24 cellular contexts compared by ENCODE assay signal in the genomic region with DNA sequence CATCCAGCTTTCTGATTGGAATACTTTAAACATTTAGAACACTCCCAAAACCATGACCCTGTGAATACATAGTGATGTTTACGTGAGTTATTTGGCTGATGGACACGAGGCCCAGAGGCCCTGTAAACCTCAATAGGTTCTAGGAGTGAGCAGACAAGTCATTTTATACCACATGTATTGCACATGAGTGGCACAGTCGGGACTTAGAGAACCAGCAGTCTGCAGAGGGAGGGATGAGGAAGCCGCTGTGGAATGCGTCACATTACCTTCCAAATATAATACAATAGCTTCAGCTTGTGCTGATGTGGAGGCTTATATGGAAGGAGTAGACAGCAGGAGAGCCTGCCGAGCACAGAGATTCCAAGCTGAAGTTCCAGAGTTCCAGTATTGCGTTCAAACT.
A peak's percentile ranks its signal among the peaks of the same experiment; 100 is the strongest.
DNase-seq lines count a peak whose midpoint lies in the region; ATAC-seq and TF ChIP-seq lines count a peak whose summit lies in the region.
"Had no signal": no experiment of that assay in that cellular context is flagged by ENCODE, and none has a peak within 500 bp of the region (broad histone marks: within the 10 kb centered on the region; RNA-seq: fewer than 3 reads in every experiment).

No MANE protein-coding gene starts in this region.

- H3K9me3 ChIP-seq in smooth muscle cell (replicated peaks; ENCODE audit: low read depth): no peaks in the 10 kb centered on the region
- H3K9me3 ChIP-seq: ascending aorta, thyroid gland had no signal

- H3K4me1 Mint-ChIP-seq in T-cell: no peaks in the 10 kb centered on the region
- H3K4me1 Mint-ChIP-seq: stimulated activated effector memory CD8-positive, alpha-beta T cell treated with anti-CD3 and anti-CD28 coated beads, Interleukin-12 subunit alpha, Interleukin-12 subunit beta, amount 100 ng/mL, for 72 hours had no signal

- no peaks in the 10 kb centered on the region for H4K20me1 ChIP-seq in smooth muscle cell (ENCODE audit: low read depth)

- H3K9me3 Mint-ChIP-seq in T-cell: peaks cover 0 to 8% (median 0%) of the 10 kb centered on the region in 3 donors
- H3K9me3 Mint-ChIP-seq: T-helper 1 cell treated with Interleukin-12 subunit alpha and Interleukin-12 subunit beta and Interleukin-4 antibody, amounts not matched to agents 30 μg/mL and 1 μg/mL, for 36 hours had no signal

- H3K9ac ChIP-seq in smooth muscle cell (ENCODE audit: low read depth): no peak overlapping the region

- no peak overlapping the region for H3K4me2 ChIP-seq in smooth muscle cell
- H3K4me2 ChIP-seq: PC-9 had no signal

- H3K27ac Mint-ChIP-seq in T-cell: no peak overlapping the region
- H3K27ac Mint-ChIP-seq: stimulated activated effector memory CD8-positive, alpha-beta T cell treated with anti-CD3 and anti-CD28 coated beads, Interleukin-12 subunit alpha, Interleukin-12 subunit beta, amount 100 ng/mL, for 72 hours; T-helper 1 cell treated with Interleukin-12 subunit alpha and Interleukin-12 subunit beta and Interleukin-4 antibody, amounts not matched to agents 30 μg/mL and 1 μg/mL, for 36 hours had no signal

- POLR2A ChIA-PET in T-cell (lab: Charles Lee): no interaction called here

- no peaks in the 10 kb centered on the region for H3K36me3 ChIP-seq in smooth muscle cell (ENCODE audit: low read depth)
- H3K36me3 ChIP-seq: ascending aorta, thyroid gland had no signal

- no peaks in the 10 kb centered on the region for H3K79me2 ChIP-seq in smooth muscle cell (ENCODE audit: low read depth)

- peak; percentile 31 for DNase-seq in GM04503 (ENCODE audit: low read depth)
- DNase-seq in RPMI7951 (ENCODE audit: low read depth): peak; percentile 48
- peak; percentile 51 to 58 for DNase-seq in erythroblast (lab: John Stamatoyannopoulos, UW)
- DNase-seq in non-pigmented ciliary epithelial cell (ENCODE audit: low read depth): peak; percentile 23
- no peak for DNase-seq in smooth muscle cell (lab: John Stamatoyannopoulos, UW; ENCODE audit: unreplicated experiment)
- DNase-seq in T-cell: no peak
- DNase-seq in omental fat pad (ENCODE audit: low spot score): no peak
- DNase-seq: activated CD4-positive, CD25-positive, alpha-beta regulatory T cell treated with anti-CD3 and anti-CD28 coated beads, Interleukin-2, amount 50 U/mL, for 72 hours; activated gamma-delta T cell treated with Interleukin-2 at 50 U/mL for 16 hours; C1 segment of cervical spinal cord; DND-41; foreskin melanocyte; NCI-H2107; NCI-H526 treated with DMSO at 0.1 percent for 48 hours; nucleus accumbens; PC-9; thyroid gland had no signal

- no peak for TF ChIP-seq CTCF in smooth muscle cell (IDR thresholded peaks at IDR 0.05; ENCODE audit: borderline replicate concordance, insufficient read depth, poor library complexity, severe bottlenecking)
- no peak for TF ChIP-seq CTCF in omental fat pad (IDR thresholded peaks at IDR 0.05)

- H3K4me1 ChIP-seq in smooth muscle cell (ENCODE audit: low read depth): peaks cover 15% of the 10 kb centered on the region
- H3K4me1 ChIP-seq: thyroid gland had no signal

- 83% methylated on average over 7 of the region's 7 CpGs for WGBS in smooth muscle cell (ENCODE audit: low lambda C conversion rate)

- H3K4me3 Mint-ChIP-seq in T-cell: no peak overlapping the region
- H3K4me3 Mint-ChIP-seq: stimulated activated effector memory CD8-positive, alpha-beta T cell treated with anti-CD3 and anti-CD28 coated beads, Interleukin-12 subunit alpha, Interleukin-12 subunit beta, amount 100 ng/mL, for 72 hours; T-helper 1 cell treated with Interleukin-12 subunit alpha and Interleukin-12 subunit beta and Interleukin-4 antibody, amounts not matched to agents 30 μg/mL and 1 μg/mL, for 36 hours had no signal

- no peak overlapping the region for H3K27ac ChIP-seq in smooth muscle cell (ENCODE audit: low read depth)
- H3K27ac ChIP-seq: ascending aorta, PC-9, thyroid gland had no signal

- TF ChIP-seq POLR2A in erythroblast (IDR thresholded peaks at IDR 0.05; ENCODE audit: low read length): no peak

- ATAC-seq in HG03520 (IDR thresholded peaks at IDR 0.05; ENCODE audit: unreplicated experiment): no peak
- ATAC-seq in T-cell (replicated peaks in 1 of 4): no peak
- ATAC-seq in omental fat pad (ENCODE audit: low FRiP score): no peak
- ATAC-seq: GM12878; stimulated activated effector memory CD8-positive, alpha-beta T cell treated with anti-CD3 and anti-CD28 coated beads, Interleukin-12 subunit alpha, Interleukin-12 subunit beta, amount 100 ng/mL, for 72 hours had no signal

- no peaks in the 10 kb centered on the region for H3F3A ChIP-seq in smooth muscle cell (ENCODE audit: low read depth)

- no peaks in the 10 kb centered on the region for H3K36me3 Mint-ChIP-seq in T-cell
- H3K36me3 Mint-ChIP-seq: stimulated activated effector memory CD8-positive, alpha-beta T cell treated with anti-CD3 and anti-CD28 coated beads, Interleukin-12 subunit alpha, Interleukin-12 subunit beta, amount 100 ng/mL, for 72 hours had no signal

- H2AFZ ChIP-seq in smooth muscle cell (ENCODE audit: low read depth): no peak overlapping the region
- H2AFZ ChIP-seq: PC-9 had no signal

- CTCF ChIA-PET in T-cell (lab: Charles Lee): no interaction called here

- no peak overlapping the region for H3K4me3 ChIP-seq in smooth muscle cell
- H3K4me3 ChIP-seq: ascending aorta, GM12878, lung, PC-9, skin epidermis, thyroid gland had no signal

- H3K27me3 Mint-ChIP-seq in T-cell: no peaks in the 10 kb centered on the region

- no peaks in the 10 kb centered on the region for H3K27me3 ChIP-seq in smooth muscle cell (ENCODE audit: low read depth)
- H3K27me3 ChIP-seq: ascending aorta, thyroid gland had no signal

Comparison
In these comparisons a context has a peak if more than half of its experiments do, and no peak if none do; other contexts are left out.
1. DNase-seq: peak in GM04503 (single experiment), RPMI7951 (single experiment), erythroblast (2 of 2) and non-pigmented ciliary epithelial cell (single experiment); none in smooth muscle cell (single experiment), T-cell (0 of 34) and omental fat pad (single experiment).